ENCODE assay signal across 24 cellular contexts in genomic region chr10:100948916-100949315, GRCh38.
"Had no signal": no experiment of that assay in that cellular context is flagged by ENCODE, and none has a peak within 500 bp of the region (broad histone marks: within the 10 kb centered on the region; RNA-seq: fewer than 3 reads in every experiment).

No MANE protein-coding gene starts in this region.

- DNase-seq: naive thymus-derived CD4-positive, alpha-beta T cell; natural killer cell; occipital lobe; ovary; posterior cingulate gyrus; psoas muscle; right cardiac atrium; right lobe of liver; sigmoid colon; spleen; stimulated activated CD4-positive, alpha-beta T cell treated with anti-CD3 and anti-CD28 coated beads, Interleukin-12 subunit alpha, Interleukin-12 subunit beta, amount 100 ng/mL, for 4 hours; stimulated activated CD4-positive, alpha-beta T cell treated with anti-CD3 and anti-CD28 coated beads, Interleukin-1b, Interleukin-23, amount 100 ng/mL, for 48 hours; stimulated activated CD4-positive, alpha-beta T cell treated with anti-CD3 and anti-CD28 coated beads, Interleukin-4, amount 100 ng/mL, for 1 hour; stimulated activated CD4-positive, alpha-beta T cell treated with anti-CD3 and anti-CD28 coated beads, Interleukin-4, amount 100 ng/mL, for 4 hours; stimulated activated CD8-positive, alpha-beta memory T cell treated with anti-CD3 and anti-CD28 coated beads, Interleukin-4, amount 100 ng/mL, for 48 hours; stimulated activated naive CD4-positive, alpha-beta T cell; stimulated activated naive CD8-positive, alpha-beta T cell treated with anti-CD3 and anti-CD28 coated beads, Interleukin-15, Interleukin-2, amounts not matched to agents 100 U/mL and 50 U/mL, for 24 hours; substantia nigra; thyroid gland; upper lobe of left lung had no signal

- H3K27ac Mint-ChIP-seq: naive thymus-derived CD4-positive, alpha-beta T cell; natural killer cell; nephron; neural progenitor cell; progenitor cell of endocrine pancreas; stimulated activated memory B cell treated with anti-CD40 and anti-IgM and Interleukin-4, amounts not matched to agents 10 μg/mL and 1 μg/mL and 100 μg/mL, for 72 hours had no signal

- H3K36me3 Mint-ChIP-seq: natural killer cell had no signal

- H3K4me3 Mint-ChIP-seq: naive thymus-derived CD4-positive, alpha-beta T cell; natural killer cell; nephron; neural progenitor cell; stimulated activated memory B cell treated with anti-CD40 and anti-IgM and Interleukin-4, amounts not matched to agents 10 μg/mL and 1 μg/mL and 100 μg/mL, for 72 hours had no signal

- H3K9me3 Mint-ChIP-seq: naive thymus-derived CD4-positive, alpha-beta T cell; natural killer cell; nephron; neural progenitor cell; stimulated activated memory B cell treated with anti-CD40 and anti-IgM and Interleukin-4, amounts not matched to agents 10 μg/mL and 1 μg/mL and 100 μg/mL, for 72 hours had no signal

- ATAC-seq: naive thymus-derived CD4-positive, alpha-beta T cell; natural killer cell; psoas muscle; right cardiac atrium; right lobe of liver; stimulated activated memory B cell treated with anti-CD40 and anti-IgM and Interleukin-4, amounts not matched to agents 10 μg/mL and 1 μg/mL and 100 μg/mL, for 72 hours; stimulated activated naive CD8-positive, alpha-beta T cell treated with anti-CD3 and anti-CD28 coated beads, Interleukin-15, Interleukin-2, amounts not matched to agents 100 U/mL and 50 U/mL, for 24 hours had no signal

- H3K27me3 Mint-ChIP-seq: naive thymus-derived CD4-positive, alpha-beta T cell; progenitor cell of endocrine pancreas; stimulated activated memory B cell treated with anti-CD40 and anti-IgM and Interleukin-4, amounts not matched to agents 10 μg/mL and 1 μg/mL and 100 μg/mL, for 72 hours had no signal

- H3K4me1 Mint-ChIP-seq: natural killer cell; nephron; neural progenitor cell; stimulated activated memory B cell treated with anti-CD40 and anti-IgM and Interleukin-4, amounts not matched to agents 10 μg/mL and 1 μg/mL and 100 μg/mL, for 72 hours had no signal
